ENCODE assay signal across 15 cellular contexts in the genomic region with DNA sequence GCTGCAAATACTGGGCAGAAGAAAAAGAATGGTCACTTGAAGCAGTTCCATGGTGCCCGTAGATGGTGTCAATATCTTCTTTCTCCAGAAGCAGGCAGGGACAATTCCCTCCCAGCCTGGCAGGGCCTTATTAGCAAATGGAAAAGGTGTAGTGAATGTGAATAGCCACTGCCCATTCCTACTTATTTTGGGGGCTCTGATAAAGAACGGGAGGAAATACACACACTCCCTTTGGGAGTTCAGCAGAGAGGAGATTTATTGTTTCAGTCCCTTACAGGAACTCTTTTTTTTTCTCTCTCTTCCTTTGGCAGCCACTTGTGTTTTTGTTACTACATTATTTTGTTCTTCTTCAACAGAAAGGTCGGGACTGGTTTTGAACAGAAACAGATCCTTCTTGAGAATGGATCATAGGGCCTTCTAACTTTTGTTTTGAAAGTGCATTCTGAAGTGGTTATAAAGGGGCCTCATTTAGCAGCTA. TPM values are rescaled to one million over a fixed set of nuclear protein-coding genes. Genes with fewer than 3 reads are reported as not detected.
A peak's percentile ranks its signal among the peaks of the same experiment; 100 is the strongest.
DNase-seq lines count a peak whose midpoint lies in the region; ATAC-seq and TF ChIP-seq lines count a peak whose summit lies in the region.
"Had no signal": no experiment of that assay in that cellular context is flagged by ENCODE, and none has a peak within 500 bp of the region (broad histone marks: within the 10 kb centered on the region; RNA-seq: fewer than 3 reads in every experiment).

A gene with protein sequence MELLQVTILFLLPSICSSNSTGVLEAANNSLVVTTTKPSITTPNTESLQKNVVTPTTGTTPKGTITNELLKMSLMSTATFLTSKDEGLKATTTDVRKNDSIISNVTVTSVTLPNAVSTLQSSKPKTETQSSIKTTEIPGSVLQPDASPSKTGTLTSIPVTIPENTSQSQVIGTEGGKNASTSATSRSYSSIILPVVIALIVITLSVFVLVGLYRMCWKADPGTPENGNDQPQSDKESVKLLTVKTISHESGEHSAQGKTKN (minus strand): TSS at position 159 of the 478 bp plus-strand sequence. CDS start 108 bp downstream, at position 51.

- H3K27me3 ChIP-seq in A673 (replicated peaks; ENCODE audit: insufficient read depth, low read depth, low read length, poor library complexity) (no peaks in the 10 kb centered on the region), heart left ventricle (no peaks in the 10 kb centered on the region)
- H3K27me3 ChIP-seq: colonic mucosa had no signal

- intact Hi-C loops in A673 (cut with micrococcal nuclease; ENCODE audit: unreplicated experiment) (loop anchor here (10.0 kb wide), 1 partner anchor 217 kb away; no protein-coding TSS in a partner anchor), heart left ventricle (cut with DNase I) (loop anchor here in 6 of 10 donors (1.0 to 10.0 kb wide), 7 partner anchors 96 to 219 kb away; no protein-coding TSS in a partner anchor), posterior vena cava (cut with DNase I) (no loop called here)

- H3K27ac ChIP-seq in A673 (ENCODE audit: low read depth, low read length, poor library complexity, severe bottlenecking) (peak within 1 kb of the TSS; percentile 76), heart left ventricle (peak within 1 kb of the TSS; percentile 36 to 87 (median 77))
- H3K27ac ChIP-seq: colonic mucosa had no signal

- H3K4me3 ChIP-seq in A673 (ENCODE audit: low read depth, low read length, poor library complexity, severe bottlenecking) (peak within 1 kb of the TSS; percentile 33), heart left ventricle (peak within 1 kb of the TSS; percentile 0 to 65 (median 52))
- H3K4me3 ChIP-seq: colonic mucosa had no signal

- CTCF ChIA-PET in A673 (lab: Charles Lee): no interaction called here

- DNase-seq in A673 (ENCODE audit: low spot score) (peak; percentile 51), brain pericyte (ENCODE audit: low read depth, low spot score) (peak; percentile 48), heart left ventricle (peak in 3 of 5 donors; percentile 18 to 52 (median 24)), posterior vena cava (ENCODE audit: low spot score) (no peak), kidney tubule cell (ENCODE audit: low spot score) (no peak), SIG-M5 (lab: John Stamatoyannopoulos, UW) (no peak)
- DNase-seq: activated CD4-positive, alpha-beta T cell treated with anti-CD3 and anti-CD28 coated beads for 1 hour; colonic mucosa; DND-41; hippocampal formation; SHP77; stimulated activated CD4-positive, alpha-beta T cell treated with anti-CD3 and anti-CD28 coated beads, Interleukin-15, amount 100 ng/mL, for 24 hours had no signal

- ATAC-seq in heart left ventricle: peak; percentile 67 to 93 (median 84)
- no peak for ATAC-seq in GM19351 (IDR thresholded peaks at IDR 0.05; ENCODE audit: unreplicated experiment)
- ATAC-seq in GM18867 (IDR thresholded peaks at IDR 0.05; ENCODE audit: unreplicated experiment): no peak

- peaks cover 24% of the 10 kb centered on the region for H3K4me1 ChIP-seq in A673 (ENCODE audit: insufficient read depth, low read length, poor library complexity, severe bottlenecking)
- H3K4me1 ChIP-seq in heart left ventricle: peaks cover 0 to 14% (median 0%) of the 10 kb centered on the region in 12 donors
- H3K4me1 ChIP-seq: colonic mucosa had no signal

- TF ChIP-seq CTCF in A673 (conservative IDR thresholded peaks at IDR 0.05; ENCODE audit: low read depth, low read length) (no peak), heart left ventricle (IDR thresholded peaks at IDR 0.05) (no peak)

- no peaks in the 10 kb centered on the region for H3K9me3 ChIP-seq in A673 (ENCODE audit: low read depth, low read length, poor library complexity, severe bottlenecking)
- H3K9me3 ChIP-seq in heart left ventricle: no peaks in the 10 kb centered on the region
- H3K9me3 ChIP-seq: colonic mucosa had no signal

- 28 to 40% (median 35%) methylated on average over 3 of the region's 3 CpGs for WGBS in heart left ventricle, 4 donors

- no peaks in the 10 kb centered on the region for H3K36me3 ChIP-seq in A673 (ENCODE audit: insufficient read depth, low read length, poor library complexity, severe bottlenecking)
- H3K36me3 ChIP-seq in heart left ventricle: no peaks in the 10 kb centered on the region
- H3K36me3 ChIP-seq: colonic mucosa had no signal

- peak in 1 of 2 donors; percentile 48 for TF ChIP-seq POLR2A in heart left ventricle (IDR thresholded peaks at IDR 0.05)

- POLR2A ChIA-PET in A673 (lab: Charles Lee; ENCODE audit: low non-redundant PET): no interaction called here

- no TSS peak for BruUV-seq in A673 (replicated peaks; lab: Mats Ljungman, UMichigan)

RNA-seq across cellular contexts. Expression of the gene that starts here (rescaled TPM):
- total RNA-seq in A673 (2021): 7.8 and 7.9 TPM in 2 replicates
- 10 to 100 TPM; 21.3 to 52.6 (median 31.5) TPM for total RNA-seq in heart left ventricle
- polyA plus RNA-seq in heart left ventricle: 10 to 100 TPM; 14.9 to 15.3 TPM
- 10 to 100 TPM; 39.4 to 41.5 TPM for total RNA-seq in posterior vena cava
- total RNA-seq: NCI-H460 had no signal

Comparison
In these comparisons a context has a peak if more than half of its experiments do, and no peak if none do; other contexts are left out.
1. DNase-seq: peak in A673 (single experiment), brain pericyte (single experiment) and heart left ventricle (3 of 5); none in posterior vena cava (single experiment), kidney tubule cell (single experiment) and SIG-M5 (single experiment).
2. ATAC-seq: peak in heart left ventricle (4 of 4); none in GM19351 (single experiment) and GM18867 (single experiment).
3. intact Hi-C loops: an anchor here in A673 (10.0 kb wide) and heart left ventricle (1.0 to 10.0 kb wide); none called in posterior vena cava.